In the genomic region with DNA sequence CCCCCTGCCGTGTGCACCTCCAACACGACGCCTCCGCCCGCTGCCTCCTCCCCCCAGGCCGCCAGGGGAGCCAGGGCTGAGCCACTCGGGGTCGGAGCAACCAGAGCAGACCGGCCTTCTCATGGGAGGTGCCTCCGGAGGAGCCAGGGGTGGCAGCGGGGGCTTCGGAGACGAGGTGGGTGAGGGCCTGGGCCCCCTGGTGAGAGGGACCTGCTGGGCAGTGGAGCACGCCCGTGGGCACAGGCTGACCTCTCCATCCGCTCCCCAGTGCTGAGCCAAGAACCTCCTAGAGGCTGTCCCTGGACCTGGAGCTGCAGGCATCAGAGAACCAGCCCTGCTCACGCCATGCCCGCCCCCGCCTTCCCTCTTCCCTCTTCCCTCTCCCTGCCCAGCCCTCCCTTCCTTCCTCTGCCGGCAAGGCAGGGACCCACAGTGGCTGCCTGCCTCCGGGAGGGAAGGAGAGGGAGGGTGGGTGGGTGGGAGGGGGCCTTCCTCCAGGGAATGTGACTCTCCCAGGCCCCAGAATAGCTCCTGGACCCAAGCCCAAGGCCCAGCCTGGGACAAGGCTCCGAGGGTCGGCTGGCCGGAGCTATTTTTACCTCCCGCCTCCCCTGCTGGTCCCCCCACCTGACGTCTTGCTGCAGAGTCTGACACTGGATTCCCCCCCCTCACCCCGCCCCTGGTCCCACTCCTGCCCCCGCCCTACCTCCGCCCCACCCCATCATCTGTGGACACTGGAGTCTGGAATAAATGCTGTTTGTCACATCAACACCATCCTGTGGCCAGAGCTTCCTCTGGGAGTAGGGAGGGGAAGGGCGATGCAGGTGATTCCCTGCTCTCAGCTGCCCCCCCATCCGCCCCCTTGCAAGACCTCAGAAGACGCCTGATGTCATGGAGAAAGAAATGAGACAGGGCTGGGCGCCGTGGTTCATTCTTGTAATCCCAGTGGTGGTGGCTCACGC, we compare ENCODE assay signal across 1 cellular context.
TF ChIP-seq lines count a peak whose summit lies in the region.

No MANE protein-coding gene starts in this region.

TF ChIP-seq in WTC11, 78 proteins besides CTCF, POLR2A, EP300 and RAD21 (continued from another document):
- TF ChIP-seq, protein P1, sequence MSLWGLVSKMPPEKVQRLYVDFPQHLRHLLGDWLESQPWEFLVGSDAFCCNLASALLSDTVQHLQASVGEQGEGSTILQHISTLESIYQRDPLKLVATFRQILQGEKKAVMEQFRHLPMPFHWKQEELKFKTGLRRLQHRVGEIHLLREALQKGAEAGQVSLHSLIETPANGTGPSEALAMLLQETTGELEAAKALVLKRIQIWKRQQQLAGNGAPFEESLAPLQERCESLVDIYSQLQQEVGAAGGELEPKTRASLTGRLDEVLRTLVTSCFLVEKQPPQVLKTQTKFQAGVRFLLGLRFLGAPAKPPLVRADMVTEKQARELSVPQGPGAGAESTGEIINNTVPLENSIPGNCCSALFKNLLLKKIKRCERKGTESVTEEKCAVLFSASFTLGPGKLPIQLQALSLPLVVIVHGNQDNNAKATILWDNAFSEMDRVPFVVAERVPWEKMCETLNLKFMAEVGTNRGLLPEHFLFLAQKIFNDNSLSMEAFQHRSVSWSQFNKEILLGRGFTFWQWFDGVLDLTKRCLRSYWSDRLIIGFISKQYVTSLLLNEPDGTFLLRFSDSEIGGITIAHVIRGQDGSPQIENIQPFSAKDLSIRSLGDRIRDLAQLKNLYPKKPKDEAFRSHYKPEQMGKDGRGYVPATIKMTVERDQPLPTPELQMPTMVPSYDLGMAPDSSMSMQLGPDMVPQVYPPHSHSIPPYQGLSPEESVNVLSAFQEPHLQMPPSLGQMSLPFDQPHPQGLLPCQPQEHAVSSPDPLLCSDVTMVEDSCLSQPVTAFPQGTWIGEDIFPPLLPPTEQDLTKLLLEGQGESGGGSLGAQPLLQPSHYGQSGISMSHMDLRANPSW (CRISPR knock-in tag; conservative IDR thresholded peaks at IDR 0.05; ENCODE audit: low read depth), result no peak
- TF ChIP-seq, protein P2, sequence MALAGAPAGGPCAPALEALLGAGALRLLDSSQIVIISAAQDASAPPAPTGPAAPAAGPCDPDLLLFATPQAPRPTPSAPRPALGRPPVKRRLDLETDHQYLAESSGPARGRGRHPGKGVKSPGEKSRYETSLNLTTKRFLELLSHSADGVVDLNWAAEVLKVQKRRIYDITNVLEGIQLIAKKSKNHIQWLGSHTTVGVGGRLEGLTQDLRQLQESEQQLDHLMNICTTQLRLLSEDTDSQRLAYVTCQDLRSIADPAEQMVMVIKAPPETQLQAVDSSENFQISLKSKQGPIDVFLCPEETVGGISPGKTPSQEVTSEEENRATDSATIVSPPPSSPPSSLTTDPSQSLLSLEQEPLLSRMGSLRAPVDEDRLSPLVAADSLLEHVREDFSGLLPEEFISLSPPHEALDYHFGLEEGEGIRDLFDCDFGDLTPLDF (CRISPR knock-in tag; IDR thresholded peaks at IDR 0.05), result no peak
- TF ChIP-seq, protein P3, sequence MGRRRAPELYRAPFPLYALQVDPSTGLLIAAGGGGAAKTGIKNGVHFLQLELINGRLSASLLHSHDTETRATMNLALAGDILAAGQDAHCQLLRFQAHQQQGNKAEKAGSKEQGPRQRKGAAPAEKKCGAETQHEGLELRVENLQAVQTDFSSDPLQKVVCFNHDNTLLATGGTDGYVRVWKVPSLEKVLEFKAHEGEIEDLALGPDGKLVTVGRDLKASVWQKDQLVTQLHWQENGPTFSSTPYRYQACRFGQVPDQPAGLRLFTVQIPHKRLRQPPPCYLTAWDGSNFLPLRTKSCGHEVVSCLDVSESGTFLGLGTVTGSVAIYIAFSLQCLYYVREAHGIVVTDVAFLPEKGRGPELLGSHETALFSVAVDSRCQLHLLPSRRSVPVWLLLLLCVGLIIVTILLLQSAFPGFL (CRISPR knock-in tag; IDR thresholded peaks at IDR 0.05; ENCODE audit: borderline replicate concordance), result no peak
- TF ChIP-seq, protein P4, sequence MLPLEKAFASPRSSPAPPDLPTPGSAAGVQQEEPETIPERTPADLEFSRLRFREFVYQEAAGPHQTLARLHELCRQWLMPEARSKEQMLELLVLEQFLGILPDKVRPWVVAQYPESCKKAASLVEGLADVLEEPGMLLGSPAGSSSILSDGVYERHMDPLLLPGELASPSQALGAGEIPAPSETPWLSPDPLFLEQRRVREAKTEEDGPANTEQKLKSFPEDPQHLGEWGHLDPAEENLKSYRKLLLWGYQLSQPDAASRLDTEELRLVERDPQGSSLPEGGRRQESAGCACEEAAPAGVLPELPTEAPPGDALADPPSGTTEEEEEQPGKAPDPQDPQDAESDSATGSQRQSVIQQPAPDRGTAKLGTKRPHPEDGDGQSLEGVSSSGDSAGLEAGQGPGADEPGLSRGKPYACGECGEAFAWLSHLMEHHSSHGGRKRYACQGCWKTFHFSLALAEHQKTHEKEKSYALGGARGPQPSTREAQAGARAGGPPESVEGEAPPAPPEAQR (CRISPR knock-in tag; IDR thresholded peaks at IDR 0.05), result no peak
- TF ChIP-seq, protein P5, sequence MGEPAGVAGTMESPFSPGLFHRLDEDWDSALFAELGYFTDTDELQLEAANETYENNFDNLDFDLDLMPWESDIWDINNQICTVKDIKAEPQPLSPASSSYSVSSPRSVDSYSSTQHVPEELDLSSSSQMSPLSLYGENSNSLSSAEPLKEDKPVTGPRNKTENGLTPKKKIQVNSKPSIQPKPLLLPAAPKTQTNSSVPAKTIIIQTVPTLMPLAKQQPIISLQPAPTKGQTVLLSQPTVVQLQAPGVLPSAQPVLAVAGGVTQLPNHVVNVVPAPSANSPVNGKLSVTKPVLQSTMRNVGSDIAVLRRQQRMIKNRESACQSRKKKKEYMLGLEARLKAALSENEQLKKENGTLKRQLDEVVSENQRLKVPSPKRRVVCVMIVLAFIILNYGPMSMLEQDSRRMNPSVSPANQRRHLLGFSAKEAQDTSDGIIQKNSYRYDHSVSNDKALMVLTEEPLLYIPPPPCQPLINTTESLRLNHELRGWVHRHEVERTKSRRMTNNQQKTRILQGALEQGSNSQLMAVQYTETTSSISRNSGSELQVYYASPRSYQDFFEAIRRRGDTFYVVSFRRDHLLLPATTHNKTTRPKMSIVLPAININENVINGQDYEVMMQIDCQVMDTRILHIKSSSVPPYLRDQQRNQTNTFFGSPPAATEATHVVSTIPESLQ (CRISPR knock-in tag; IDR thresholded peaks at IDR 0.05), result no peak
- TF ChIP-seq, protein P6, sequence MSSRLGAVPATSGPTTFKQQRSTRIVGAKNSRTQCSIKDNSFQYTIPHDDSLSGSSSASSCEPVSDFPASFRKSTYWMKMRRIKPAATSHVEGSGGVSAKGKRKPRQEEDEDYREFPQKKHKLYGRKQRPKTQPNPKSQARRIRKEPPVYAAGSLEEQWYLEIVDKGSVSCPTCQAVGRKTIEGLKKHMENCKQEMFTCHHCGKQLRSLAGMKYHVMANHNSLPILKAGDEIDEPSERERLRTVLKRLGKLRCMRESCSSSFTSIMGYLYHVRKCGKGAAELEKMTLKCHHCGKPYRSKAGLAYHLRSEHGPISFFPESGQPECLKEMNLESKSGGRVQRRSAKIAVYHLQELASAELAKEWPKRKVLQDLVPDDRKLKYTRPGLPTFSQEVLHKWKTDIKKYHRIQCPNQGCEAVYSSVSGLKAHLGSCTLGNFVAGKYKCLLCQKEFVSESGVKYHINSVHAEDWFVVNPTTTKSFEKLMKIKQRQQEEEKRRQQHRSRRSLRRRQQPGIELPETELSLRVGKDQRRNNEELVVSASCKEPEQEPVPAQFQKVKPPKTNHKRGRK (CRISPR knock-in tag; IDR thresholded peaks at IDR 0.05; ENCODE audit: borderline replicate concordance), result no peak
- TF ChIP-seq GABPB1 (CRISPR knock-in tag; IDR thresholded peaks at IDR 0.05) (no peak), MXD4 (CRISPR knock-in tag; IDR thresholded peaks at IDR 0.05; ENCODE audit: borderline replicate concordance) (no peak), GTF2I (CRISPR knock-in tag; conservative IDR thresholded peaks at IDR 0.05) (no peak), NR2C2 (CRISPR knock-in tag; IDR thresholded peaks at IDR 0.05) (no peak), ZNF671 (CRISPR knock-in tag; IDR thresholded peaks at IDR 0.05) (no peak)
- TF ChIP-seq, protein P7, sequence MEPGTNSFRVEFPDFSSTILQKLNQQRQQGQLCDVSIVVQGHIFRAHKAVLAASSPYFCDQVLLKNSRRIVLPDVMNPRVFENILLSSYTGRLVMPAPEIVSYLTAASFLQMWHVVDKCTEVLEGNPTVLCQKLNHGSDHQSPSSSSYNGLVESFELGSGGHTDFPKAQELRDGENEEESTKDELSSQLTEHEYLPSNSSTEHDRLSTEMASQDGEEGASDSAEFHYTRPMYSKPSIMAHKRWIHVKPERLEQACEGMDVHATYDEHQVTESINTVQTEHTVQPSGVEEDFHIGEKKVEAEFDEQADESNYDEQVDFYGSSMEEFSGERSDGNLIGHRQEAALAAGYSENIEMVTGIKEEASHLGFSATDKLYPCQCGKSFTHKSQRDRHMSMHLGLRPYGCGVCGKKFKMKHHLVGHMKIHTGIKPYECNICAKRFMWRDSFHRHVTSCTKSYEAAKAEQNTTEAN (CRISPR knock-in tag; IDR thresholded peaks at IDR 0.05), result no peak
- TF ChIP-seq, protein P8, sequence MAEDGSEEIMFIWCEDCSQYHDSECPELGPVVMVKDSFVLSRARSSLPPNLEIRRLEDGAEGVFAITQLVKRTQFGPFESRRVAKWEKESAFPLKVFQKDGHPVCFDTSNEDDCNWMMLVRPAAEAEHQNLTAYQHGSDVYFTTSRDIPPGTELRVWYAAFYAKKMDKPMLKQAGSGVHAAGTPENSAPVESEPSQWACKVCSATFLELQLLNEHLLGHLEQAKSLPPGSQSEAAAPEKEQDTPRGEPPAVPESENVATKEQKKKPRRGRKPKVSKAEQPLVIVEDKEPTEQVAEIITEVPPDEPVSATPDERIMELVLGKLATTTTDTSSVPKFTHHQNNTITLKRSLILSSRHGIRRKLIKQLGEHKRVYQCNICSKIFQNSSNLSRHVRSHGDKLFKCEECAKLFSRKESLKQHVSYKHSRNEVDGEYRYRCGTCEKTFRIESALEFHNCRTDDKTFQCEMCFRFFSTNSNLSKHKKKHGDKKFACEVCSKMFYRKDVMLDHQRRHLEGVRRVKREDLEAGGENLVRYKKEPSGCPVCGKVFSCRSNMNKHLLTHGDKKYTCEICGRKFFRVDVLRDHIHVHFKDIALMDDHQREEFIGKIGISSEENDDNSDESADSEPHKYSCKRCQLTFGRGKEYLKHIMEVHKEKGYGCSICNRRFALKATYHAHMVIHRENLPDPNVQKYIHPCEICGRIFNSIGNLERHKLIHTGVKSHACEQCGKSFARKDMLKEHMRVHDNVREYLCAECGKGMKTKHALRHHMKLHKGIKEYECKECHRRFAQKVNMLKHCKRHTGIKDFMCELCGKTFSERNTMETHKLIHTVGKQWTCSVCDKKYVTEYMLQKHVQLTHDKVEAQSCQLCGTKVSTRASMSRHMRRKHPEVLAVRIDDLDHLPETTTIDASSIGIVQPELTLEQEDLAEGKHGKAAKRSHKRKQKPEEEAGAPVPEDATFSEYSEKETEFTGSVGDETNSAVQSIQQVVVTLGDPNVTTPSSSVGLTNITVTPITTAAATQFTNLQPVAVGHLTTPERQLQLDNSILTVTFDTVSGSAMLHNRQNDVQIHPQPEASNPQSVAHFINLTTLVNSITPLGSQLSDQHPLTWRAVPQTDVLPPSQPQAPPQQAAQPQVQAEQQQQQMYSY (CRISPR knock-in tag; IDR thresholded peaks at IDR 0.05), result no peak
